In the genomic region with DNA sequence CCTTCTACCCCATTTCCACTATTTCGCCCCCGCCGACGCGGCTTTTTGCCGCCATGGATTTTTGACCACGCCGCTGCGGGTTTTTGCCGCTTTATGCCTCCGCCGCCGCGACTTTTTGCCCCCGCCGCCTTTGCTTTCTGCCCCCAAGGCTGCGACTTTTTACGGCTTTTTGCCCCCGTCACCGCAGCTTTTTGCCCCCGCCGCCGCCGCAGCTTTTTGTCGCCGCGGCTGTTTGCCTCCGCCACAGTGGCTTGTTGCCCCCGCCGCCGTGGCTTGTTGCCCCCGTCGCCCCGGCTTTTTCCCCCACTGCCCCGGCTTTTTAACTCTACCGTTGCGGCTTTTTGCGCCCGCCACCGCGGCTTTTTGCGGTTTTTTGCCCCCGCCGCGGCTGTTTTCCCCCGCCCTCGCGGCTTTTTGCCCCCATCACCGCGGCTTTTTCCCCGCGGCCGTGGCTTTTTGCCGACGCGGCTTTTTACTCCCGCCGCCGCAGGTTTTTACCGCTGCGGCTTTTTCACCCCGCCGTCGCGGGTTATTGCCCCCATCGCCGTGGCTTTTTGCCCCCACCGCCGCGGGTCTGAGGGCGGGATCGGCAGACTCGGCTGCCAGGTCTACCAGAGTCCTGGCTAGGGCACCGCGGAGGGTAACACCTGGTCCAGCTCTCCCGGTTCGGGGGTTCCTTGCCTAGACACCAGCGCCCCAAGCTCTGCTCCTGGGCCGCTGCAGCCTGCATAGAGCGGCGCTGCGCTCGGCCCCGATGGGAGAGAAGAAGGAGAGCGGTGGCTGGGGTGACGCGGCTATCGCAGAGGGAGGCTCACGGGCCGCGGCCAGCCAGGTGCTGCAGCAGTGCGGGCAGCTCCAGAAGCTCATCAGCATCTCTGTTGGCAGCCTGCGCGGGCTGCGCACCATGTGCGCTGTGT, we compare ENCODE assay signal across 18 cellular contexts.
"Had no signal": no experiment of that assay in that cellular context is flagged by ENCODE, and none has a peak within 500 bp of the region (broad histone marks: within the 10 kb centered on the region; RNA-seq: fewer than 3 reads in every experiment).

No MANE protein-coding gene starts in this region.

- H3K27ac ChIP-seq: epithelial cell of prostate, gastrocnemius medialis, heart left ventricle, skin epidermis, transverse colon had no signal

- H3K27me3 ChIP-seq: gastrocnemius medialis had no signal

- ATAC-seq: effector memory CD8-positive, alpha-beta T cell; gastrocnemius medialis; heart left ventricle; left lobe of liver; natural killer cell treated with Interleukin-12 subunit alpha and Interleukin-12 subunit beta and Interleukin-15 and Interleukin-18, amount 100 ng/mL, for 72 hours; stimulated activated naive CD8-positive, alpha-beta T cell treated with anti-CD3 and anti-CD28 coated beads, Interleukin-15, Interleukin-2, amounts not matched to agents 100 U/mL and 50 U/mL, for 24 hours had no signal

- H3K4me3 Mint-ChIP-seq: activated CD4-positive, alpha-beta T cell treated with anti-CD3 and anti-CD28 coated beads, Interleukin-2, amount 10 ng/mL, durations not matched to agents 7 days and 5 days; activated naive CD8-positive, alpha-beta T cell treated with anti-CD3 and anti-CD28 coated beads, Interleukin-2, amount 10 ng/mL, durations not matched to agents 7 days and 5 days; activated T-helper 1 cell treated with anti-CD3 and anti-CD28 coated beads, Interleukin-12 subunit alpha, Interleukin-12 subunit beta, Interleukin-2, Interleukin-4 antibody, amounts not matched to agents 30 ng/mL and 10 ng/mL and 1 ng/mL, durations not matched to agents 14 hours and 24 hours and 36 hours; dendritic cell treated with granulocyte-macrophage colony-stimulating factor and Interleukin-4, amounts not matched to agents 40 ng/mL and 50 ng/mL, for 4 days; effector memory CD8-positive, alpha-beta T cell; natural killer cell treated with Interleukin-12 subunit alpha and Interleukin-12 subunit beta and Interleukin-15 and Interleukin-18, amount 100 ng/mL, for 72 hours had no signal

- H3K27me3 Mint-ChIP-seq: activated CD4-positive, alpha-beta T cell treated with anti-CD3 and anti-CD28 coated beads, Interleukin-2, amount 10 ng/mL, durations not matched to agents 7 days and 5 days; activated naive CD8-positive, alpha-beta T cell treated with anti-CD3 and anti-CD28 coated beads, Interleukin-2, amount 10 ng/mL, durations not matched to agents 7 days and 5 days; natural killer cell treated with Interleukin-12 subunit alpha and Interleukin-12 subunit beta and Interleukin-15 and Interleukin-18, amount 100 ng/mL, for 72 hours had no signal

- H3K4me1 Mint-ChIP-seq: activated CD4-positive, alpha-beta T cell treated with anti-CD3 and anti-CD28 coated beads, Interleukin-2, amount 10 ng/mL, durations not matched to agents 7 days and 5 days; activated naive CD8-positive, alpha-beta T cell treated with anti-CD3 and anti-CD28 coated beads, Interleukin-2, amount 10 ng/mL, durations not matched to agents 7 days and 5 days had no signal

- H3K9me3 ChIP-seq: gastrocnemius medialis, heart left ventricle had no signal

- H3K27ac Mint-ChIP-seq: activated CD4-positive, alpha-beta T cell treated with anti-CD3 and anti-CD28 coated beads, Interleukin-2, amount 10 ng/mL, durations not matched to agents 7 days and 5 days; activated naive CD8-positive, alpha-beta T cell treated with anti-CD3 and anti-CD28 coated beads, Interleukin-2, amount 10 ng/mL, durations not matched to agents 7 days and 5 days; activated T-helper 1 cell treated with anti-CD3 and anti-CD28 coated beads, Interleukin-12 subunit alpha, Interleukin-12 subunit beta, Interleukin-2, Interleukin-4 antibody, amounts not matched to agents 30 ng/mL and 10 ng/mL and 1 ng/mL, durations not matched to agents 14 hours and 24 hours and 36 hours; dendritic cell treated with granulocyte-macrophage colony-stimulating factor and Interleukin-4, amounts not matched to agents 40 ng/mL and 50 ng/mL, for 4 days; effector memory CD8-positive, alpha-beta T cell; natural killer cell treated with Interleukin-12 subunit alpha and Interleukin-12 subunit beta and Interleukin-15 and Interleukin-18, amount 100 ng/mL, for 72 hours had no signal

- H3K36me3 ChIP-seq: gastrocnemius medialis, heart left ventricle, transverse colon had no signal

- H3K4me1 ChIP-seq: gastrocnemius medialis, heart left ventricle, transverse colon had no signal

- H3K4me3 ChIP-seq: gastrocnemius medialis, heart left ventricle, skin epidermis, transverse colon had no signal

- DNase-seq: activated CD4-positive, alpha-beta T cell treated with anti-CD3 and anti-CD28 coated beads, Interleukin-2, amount 10 ng/mL, durations not matched to agents 7 days and 5 days; activated CD8-positive, alpha-beta memory T cell treated with anti-CD3 and anti-CD28 coated beads for 24 hours; activated naive CD8-positive, alpha-beta T cell treated with anti-CD3 and anti-CD28 coated beads, Interleukin-2, amount 10 ng/mL, durations not matched to agents 7 days and 5 days; cerebellar nuclear complex; effector memory CD8-positive, alpha-beta T cell; gastrocnemius medialis; mesenchymal stem cell; stimulated activated CD4-positive, alpha-beta T cell treated with anti-CD3 and anti-CD28 coated beads, Interleukin-4, amount 100 ng/mL, for 4 hours; stimulated activated CD8-positive, alpha-beta memory T cell treated with anti-CD3 and anti-CD28 coated beads, Interleukin-4, amount 100 ng/mL, for 48 hours; stimulated activated naive CD8-positive, alpha-beta T cell treated with anti-CD3 and anti-CD28 coated beads, Interleukin-15, Interleukin-2, amounts not matched to agents 100 U/mL and 50 U/mL, for 24 hours; transverse colon had no signal
